8 cellular contexts compared by ENCODE assay signal in genomic region chr1:25799758-25800537, GRCh38. TPM values are rescaled to one million over a fixed set of nuclear protein-coding genes. Genes with fewer than 3 reads are reported as not detected.
A peak's percentile ranks its signal among the peaks of the same experiment; 100 is the strongest.
DNase-seq lines count a peak whose midpoint lies in the region; ATAC-seq and TF ChIP-seq lines count a peak whose summit lies in the region.

TSS of gene SELENON (plus strand) at chr1:25800193. CDS start at chr1:25800231, 38 bp downstream.

- peaks cover 0 to 2% of the 10 kb centered on the region in 2 donors for H3K36me3 ChIP-seq in gastroesophageal sphincter

- TF ChIP-seq CTCF in gastroesophageal sphincter (IDR thresholded peaks at IDR 0.05) (no peak), nephron progenitor cell (IDR thresholded peaks at IDR 0.05) (no peak)

- H3K4me3 ChIP-seq in gastroesophageal sphincter = peak within 1 kb of the TSS; percentile 69 to 73

- H3K27me3 ChIP-seq in gastroesophageal sphincter = no peaks in the 10 kb centered on the region

- no peaks in the 10 kb centered on the region for H3K9me3 Mint-ChIP-seq in nephron progenitor cell

- no peak for TF ChIP-seq EP300 in gastroesophageal sphincter (IDR thresholded peaks at IDR 0.05)

- peak within 1 kb of the TSS; percentile 35 to 92 (median 89) for H3K27ac ChIP-seq in gastroesophageal sphincter

- peaks cover 63% of the 10 kb centered on the region for H3K4me1 Mint-ChIP-seq in nephron progenitor cell

- DNase-seq in NCI-H748 (lab: John Stamatoyannopoulos, UW; ENCODE audit: unreplicated experiment) = peak; percentile 61
- DNase-seq in NCI-H748 treated with DMSO at 0.1 percent for 48 hours (lab: John Stamatoyannopoulos, UW) = no peak
- peak; percentile 74 for DNase-seq in NCI-H2227 (lab: John Stamatoyannopoulos, UW; ENCODE audit: unreplicated experiment)
- DNase-seq in activated effector memory CD4-positive, alpha-beta T cell treated with Interleukin-2 at 50 U/mL for 16 hours = peak; percentile 22
- peak; percentile 80 for DNase-seq in nephron progenitor cell

- no peak within 1 kb of the TSS for H3K27ac Mint-ChIP-seq in nephron progenitor cell

- WGBS in gastroesophageal sphincter (ENCODE audit: low coverage in 1 of 2), 2 donors = 4% methylated on average over 4 of the region's 91 CpGs; no CpG with 5 or more reads in 1 of the 2 donors

- peak within 1 kb of the TSS; percentile 90 for H3K4me3 Mint-ChIP-seq in nephron progenitor cell

- no peaks in the 10 kb centered on the region for H3K36me3 Mint-ChIP-seq in nephron progenitor cell (ENCODE audit: low read depth)

- TF ChIP-seq POLR2A in gastroesophageal sphincter (IDR thresholded peaks at IDR 0.05) = peak in 1 of 2 donors; percentile 21

- H3K4me1 ChIP-seq in gastroesophageal sphincter = peaks cover 0 to 79% (median 28%) of the 10 kb centered on the region in 3 donors

- peaks cover 29% of the 10 kb centered on the region for H3K27me3 Mint-ChIP-seq in nephron progenitor cell (ENCODE audit: low read depth, poor library complexity)

- peak; percentile 84 for ATAC-seq in gastroesophageal sphincter
- no peak for ATAC-seq in HG03025 (IDR thresholded peaks at IDR 0.05; ENCODE audit: low FRiP score, unreplicated experiment)
- no peak for ATAC-seq in HG03135 (IDR thresholded peaks at IDR 0.05; ENCODE audit: unreplicated experiment)

- H3K9me3 ChIP-seq in gastroesophageal sphincter = no peaks in the 10 kb centered on the region

RNA-seq across cellular contexts. Expression of gene SELENON, which starts in this region (rescaled TPM):
- total RNA-seq in gastroesophageal sphincter = 10 to 100 TPM; 33.5 to 82.8 (median 39.4) TPM
